Comparison of ENCODE assay signal across 7 cellular contexts in genomic region chr1:162495531-162496233, GRCh38. TPM values are rescaled to one million over a fixed set of nuclear protein-coding genes. Genes with fewer than 3 reads are reported as not detected.
DNase-seq lines count a peak whose midpoint lies in the region; ATAC-seq lines count a peak whose summit lies in the region.
"Not testable (repeated sequence)": the region's sequence is repeated elsewhere in the genome, so short reads cannot be mapped to it uniquely, and the experiment has no call there.

No MANE protein-coding gene starts in this region.

- H3K4ac ChIP-seq in neuronal stem cell (ENCODE audit: low read length): not testable (repeated sequence)

- DNase-seq in CD8-positive, alpha-beta memory T cell; activated CD4-positive, alpha-beta T cell treated with anti-CD3 and anti-CD28 coated beads for 36 hours; activated T-helper 1 cell treated with anti-CD3 and anti-CD28 coated beads, Interleukin-12 subunit alpha, Interleukin-12 subunit beta, Interleukin-2, Interleukin-4 antibody, amounts not matched to agents 30 ng/mL and 10 ng/mL and 1 ng/mL, durations not matched to agents 14 hours and 24 hours and 36 hours (ENCODE audit: low spot score); effector memory CD8-positive, alpha-beta T cell; natural killer cell treated with Interleukin-12 subunit alpha and Interleukin-12 subunit beta and Interleukin-15 and Interleukin-18, amount 100 ng/mL, for 72 hours (ENCODE audit: low spot score); neuronal stem cell (ENCODE audit: low spot score): not testable (repeated sequence)

- peaks cover 33 to 36% (median 33%) of the 10 kb centered on the region in 3 donors for H3K4me1 Mint-ChIP-seq in CD8-positive, alpha-beta memory T cell
- H3K4me1 Mint-ChIP-seq in activated CD4-positive, alpha-beta T cell treated with anti-CD3 and anti-CD28 coated beads for 36 hours: peaks cover 30% of the 10 kb centered on the region
- peaks cover 29% of the 10 kb centered on the region for H3K4me1 Mint-ChIP-seq in activated T-helper 1 cell treated with anti-CD3 and anti-CD28 coated beads, Interleukin-12 subunit alpha, Interleukin-12 subunit beta, Interleukin-2, Interleukin-4 antibody, amounts not matched to agents 30 ng/mL and 10 ng/mL and 1 ng/mL, durations not matched to agents 14 hours and 24 hours and 36 hours (ENCODE audit: low read depth)
- H3K4me1 Mint-ChIP-seq in activated naive CD4-positive, alpha-beta T cell treated with anti-CD3 and anti-CD28 coated beads, Interleukin-2, amount 50 U/mL, for 24 hours: peaks cover 31% of the 10 kb centered on the region
- peaks cover 12 to 25% of the 10 kb centered on the region in 2 donors for H3K4me1 Mint-ChIP-seq in effector memory CD8-positive, alpha-beta T cell (ENCODE audit: low read depth in 2 of 2)
- H3K4me1 Mint-ChIP-seq in natural killer cell treated with Interleukin-12 subunit alpha and Interleukin-12 subunit beta and Interleukin-15 and Interleukin-18, amount 100 ng/mL, for 72 hours (ENCODE audit: low read depth in 2 of 2): peaks cover 9 to 18% of the 10 kb centered on the region in 2 donors

- H3K4me1 ChIP-seq in CD8-positive, alpha-beta memory T cell (ENCODE audit: insufficient read depth, low read length): peaks cover 24% of the 10 kb centered on the region
- not testable (repeated sequence) for H3K4me1 ChIP-seq in neuronal stem cell (ENCODE audit: control insufficient read depth in 2 of 2, insufficient read depth in 1 of 2, low read depth in 1 of 2, low read length in 2 of 2)

- H2AFZ ChIP-seq in neuronal stem cell (ENCODE audit: low read length): peak overlapping the region; percentile 44

- not testable (repeated sequence) for H4K8ac ChIP-seq in neuronal stem cell (ENCODE audit: low read depth, low read length)

- no CpG with 5 or more reads among the region's 6 CpGs for WGBS in neuronal stem cell (ENCODE audit: extremely low coverage in 2 of 2, insufficient read length in 2 of 2, insufficient replicate concordance in 1 of 2), 2 donors

- POLR2A ChIA-PET in CD8-positive, alpha-beta memory T cell (lab: Charles Lee); activated CD4-positive, alpha-beta T cell treated with anti-CD3 and anti-CD28 coated beads for 36 hours (lab: Charles Lee): not testable (repeated sequence)

- not testable (repeated sequence) for H3K27me3 ChIP-seq in CD8-positive, alpha-beta memory T cell (ENCODE audit: insufficient read depth, low read length, poor library complexity, severe bottlenecking); neuronal stem cell (ENCODE audit: control insufficient read depth in 3 of 3, insufficient read depth in 3 of 3, low read depth in 1 of 3, low read length in 3 of 3)

- not testable (repeated sequence) for H3K27me3 Mint-ChIP-seq in CD8-positive, alpha-beta memory T cell; activated CD4-positive, alpha-beta T cell treated with anti-CD3 and anti-CD28 coated beads for 36 hours; activated T-helper 1 cell treated with anti-CD3 and anti-CD28 coated beads, Interleukin-12 subunit alpha, Interleukin-12 subunit beta, Interleukin-2, Interleukin-4 antibody, amounts not matched to agents 30 ng/mL and 10 ng/mL and 1 ng/mL, durations not matched to agents 14 hours and 24 hours and 36 hours (ENCODE audit: insufficient read depth); activated naive CD4-positive, alpha-beta T cell treated with anti-CD3 and anti-CD28 coated beads, Interleukin-2, amount 50 U/mL, for 24 hours; effector memory CD8-positive, alpha-beta T cell; natural killer cell treated with Interleukin-12 subunit alpha and Interleukin-12 subunit beta and Interleukin-15 and Interleukin-18, amount 100 ng/mL, for 72 hours

- not testable (repeated sequence) for H3K9ac ChIP-seq in neuronal stem cell (ENCODE audit: low read depth, low read length, poor library complexity)

- H3K9me3 Mint-ChIP-seq in CD8-positive, alpha-beta memory T cell; activated CD4-positive, alpha-beta T cell treated with anti-CD3 and anti-CD28 coated beads for 36 hours (ENCODE audit: low read depth); activated T-helper 1 cell treated with anti-CD3 and anti-CD28 coated beads, Interleukin-12 subunit alpha, Interleukin-12 subunit beta, Interleukin-2, Interleukin-4 antibody, amounts not matched to agents 30 ng/mL and 10 ng/mL and 1 ng/mL, durations not matched to agents 14 hours and 24 hours and 36 hours; activated naive CD4-positive, alpha-beta T cell treated with anti-CD3 and anti-CD28 coated beads, Interleukin-2, amount 50 U/mL, for 24 hours; effector memory CD8-positive, alpha-beta T cell; natural killer cell treated with Interleukin-12 subunit alpha and Interleukin-12 subunit beta and Interleukin-15 and Interleukin-18, amount 100 ng/mL, for 72 hours: not testable (repeated sequence)

- CTCF ChIA-PET in CD8-positive, alpha-beta memory T cell (lab: Charles Lee); activated CD4-positive, alpha-beta T cell treated with anti-CD3 and anti-CD28 coated beads for 36 hours (lab: Charles Lee): not testable (repeated sequence)

- not testable (repeated sequence) for H3K79me1 ChIP-seq in neuronal stem cell (ENCODE audit: low read depth, low read length)

- H2BK15ac ChIP-seq in neuronal stem cell (ENCODE audit: low read length): not testable (repeated sequence)

- peaks cover 4 to 20% (median 6%) of the 10 kb centered on the region in 3 donors for H3K36me3 Mint-ChIP-seq in CD8-positive, alpha-beta memory T cell
- H3K36me3 Mint-ChIP-seq in activated CD4-positive, alpha-beta T cell treated with anti-CD3 and anti-CD28 coated beads for 36 hours (ENCODE audit: low read depth): peaks cover 11% of the 10 kb centered on the region
- H3K36me3 Mint-ChIP-seq in activated T-helper 1 cell treated with anti-CD3 and anti-CD28 coated beads, Interleukin-12 subunit alpha, Interleukin-12 subunit beta, Interleukin-2, Interleukin-4 antibody, amounts not matched to agents 30 ng/mL and 10 ng/mL and 1 ng/mL, durations not matched to agents 14 hours and 24 hours and 36 hours (ENCODE audit: low read depth): peaks cover 13% of the 10 kb centered on the region
- not testable (repeated sequence) for H3K36me3 Mint-ChIP-seq in activated naive CD4-positive, alpha-beta T cell treated with anti-CD3 and anti-CD28 coated beads, Interleukin-2, amount 50 U/mL, for 24 hours; natural killer cell treated with Interleukin-12 subunit alpha and Interleukin-12 subunit beta and Interleukin-15 and Interleukin-18, amount 100 ng/mL, for 72 hours
- H3K36me3 Mint-ChIP-seq in effector memory CD8-positive, alpha-beta T cell (ENCODE audit: insufficient read depth): peaks cover 18% of the 10 kb centered on the region

- intact Hi-C loops in activated CD4-positive, alpha-beta T cell treated with anti-CD3 and anti-CD28 coated beads for 36 hours (cut with DNase I, micrococcal nuclease): loop anchor here (2.0 to 10.0 kb wide), 6 partner anchors 289 to 728 kb away; partner anchors contain the start of genes ATF6 (in 1 of the 2), HSD17B7 (in 1 of the 2) and NOS1AP (in 1 of the 2)
- intact Hi-C loops in activated T-helper 1 cell treated with anti-CD3 and anti-CD28 coated beads, Interleukin-12 subunit alpha, Interleukin-12 subunit beta, Interleukin-2, Interleukin-4 antibody, amounts not matched to agents 30 ng/mL and 10 ng/mL and 1 ng/mL, durations not matched to agents 14 hours and 24 hours and 36 hours (cut with micrococcal nuclease): loop anchor here (2.0 to 5.0 kb wide), 2 partner anchors 297 to 825 kb away; partner anchors contain the start of genes HSD17B7 and NUF2

- peak overlapping the region in 3 of 7 donors; percentile 54 to 91 (median 71) for H3K4me3 Mint-ChIP-seq in CD8-positive, alpha-beta memory T cell
- H3K4me3 Mint-ChIP-seq in activated CD4-positive, alpha-beta T cell treated with anti-CD3 and anti-CD28 coated beads for 36 hours; activated T-helper 1 cell treated with anti-CD3 and anti-CD28 coated beads, Interleukin-12 subunit alpha, Interleukin-12 subunit beta, Interleukin-2, Interleukin-4 antibody, amounts not matched to agents 30 ng/mL and 10 ng/mL and 1 ng/mL, durations not matched to agents 14 hours and 24 hours and 36 hours: not testable (repeated sequence)
- peak overlapping the region; percentile 19 for H3K4me3 Mint-ChIP-seq in activated naive CD4-positive, alpha-beta T cell treated with anti-CD3 and anti-CD28 coated beads, Interleukin-2, amount 50 U/mL, for 24 hours
- peak overlapping the region; percentile 44 to 54 for H3K4me3 Mint-ChIP-seq in effector memory CD8-positive, alpha-beta T cell
- H3K4me3 Mint-ChIP-seq in natural killer cell treated with Interleukin-12 subunit alpha and Interleukin-12 subunit beta and Interleukin-15 and Interleukin-18, amount 100 ng/mL, for 72 hours: peak overlapping the region; percentile 6

- not testable (repeated sequence) for H4K91ac ChIP-seq in neuronal stem cell (ENCODE audit: low read depth, low read length, poor library complexity)

- H2AK5ac ChIP-seq in neuronal stem cell (ENCODE audit: low read depth, low read length): not testable (repeated sequence)

- H3K4me2 ChIP-seq in neuronal stem cell (ENCODE audit: insufficient read depth, low read length, poor library complexity, severe bottlenecking): not testable (repeated sequence)

- H3K36me3 ChIP-seq in CD8-positive, alpha-beta memory T cell (ENCODE audit: insufficient read depth, low read length): not testable (repeated sequence)
- peaks cover 2 to 12% of the 10 kb centered on the region in 2 donors for H3K36me3 ChIP-seq in neuronal stem cell (replicated peaks in 1 of 2; ENCODE audit: control insufficient read depth in 2 of 2, insufficient read depth in 2 of 2, low read length in 2 of 2)

- peak overlapping the region in 6 of 8 donors; percentile 1 to 88 (median 34) for H3K27ac Mint-ChIP-seq in CD8-positive, alpha-beta memory T cell
- H3K27ac Mint-ChIP-seq in activated CD4-positive, alpha-beta T cell treated with anti-CD3 and anti-CD28 coated beads for 36 hours: peak overlapping the region; percentile 21
- peak overlapping the region; percentile 44 for H3K27ac Mint-ChIP-seq in activated T-helper 1 cell treated with anti-CD3 and anti-CD28 coated beads, Interleukin-12 subunit alpha, Interleukin-12 subunit beta, Interleukin-2, Interleukin-4 antibody, amounts not matched to agents 30 ng/mL and 10 ng/mL and 1 ng/mL, durations not matched to agents 14 hours and 24 hours and 36 hours
- H3K27ac Mint-ChIP-seq in activated naive CD4-positive, alpha-beta T cell treated with anti-CD3 and anti-CD28 coated beads, Interleukin-2, amount 50 U/mL, for 24 hours: peak overlapping the region; percentile 19
- not testable (repeated sequence) for H3K27ac Mint-ChIP-seq in effector memory CD8-positive, alpha-beta T cell
- peak overlapping the region; percentile 79 to 94 for H3K27ac Mint-ChIP-seq in natural killer cell treated with Interleukin-12 subunit alpha and Interleukin-12 subunit beta and Interleukin-15 and Interleukin-18, amount 100 ng/mL, for 72 hours

- not testable (repeated sequence) for H3K4me3 ChIP-seq in CD8-positive, alpha-beta memory T cell (ENCODE audit: low read length); neuronal stem cell (ENCODE audit: low read length in 2 of 2)

- not testable (repeated sequence) for H3K27ac ChIP-seq in CD8-positive, alpha-beta memory T cell (ENCODE audit: low read depth, low read length); neuronal stem cell (replicated peaks; ENCODE audit: low read length)

- not testable (repeated sequence) for H3K9me3 ChIP-seq in CD8-positive, alpha-beta memory T cell (ENCODE audit: low read length); neuronal stem cell (replicated peaks in 1 of 2; ENCODE audit: control insufficient read depth in 2 of 2, insufficient read depth in 1 of 2, low read depth in 1 of 2, low read length in 2 of 2)

- not testable (repeated sequence) for H2BK12ac ChIP-seq in neuronal stem cell (ENCODE audit: low read length)

- H3K14ac ChIP-seq in neuronal stem cell (ENCODE audit: low read length): not testable (repeated sequence)

- H3K23ac ChIP-seq in neuronal stem cell (ENCODE audit: low read depth, low read length, poor library complexity): not testable (repeated sequence)

- ATAC-seq in activated CD4-positive, alpha-beta T cell treated with anti-CD3 and anti-CD28 coated beads for 36 hours; effector memory CD8-positive, alpha-beta T cell (replicated peaks); natural killer cell treated with Interleukin-12 subunit alpha and Interleukin-12 subunit beta and Interleukin-15 and Interleukin-18, amount 100 ng/mL, for 72 hours: not testable (repeated sequence)

- H2BK5ac ChIP-seq in neuronal stem cell (ENCODE audit: low read length): not testable (repeated sequence)

- not testable (repeated sequence) for H3K18ac ChIP-seq in neuronal stem cell (ENCODE audit: low read length)

- H2BK120ac ChIP-seq in neuronal stem cell (ENCODE audit: low read depth, low read length): not testable (repeated sequence)

RNA-seq across cellular contexts. Expression of gene UHMK1, which starts 1.9 kb away (rescaled TPM):
- 10 to 100 TPM; 67.7 to 67.9 TPM for total RNA-seq in CD8-positive, alpha-beta memory T cell
- 54.3 TPM for polyA plus RNA-seq in CD8-positive, alpha-beta memory T cell
- 10 to 100 TPM; 35.1 to 48.1 TPM for total RNA-seq in activated CD4-positive, alpha-beta T cell treated with anti-CD3 and anti-CD28 coated beads for 36 hours
- total RNA-seq in activated T-helper 1 cell treated with anti-CD3 and anti-CD28 coated beads, Interleukin-12 subunit alpha, Interleukin-12 subunit beta, Interleukin-2, Interleukin-4 antibody, amounts not matched to agents 30 ng/mL and 10 ng/mL and 1 ng/mL, durations not matched to agents 14 hours and 24 hours and 36 hours: 59.6 and 61.6 TPM in 2 replicates
- 10 to 100 TPM; 63.2 to 78.9 TPM for total RNA-seq in natural killer cell treated with Interleukin-12 subunit alpha and Interleukin-12 subunit beta and Interleukin-15 and Interleukin-18, amount 100 ng/mL, for 72 hours
- 9.4 TPM for polyA plus RNA-seq in neuronal stem cell (2013, experiment 1 of 2)
- 9.8 TPM for polyA plus RNA-seq in neuronal stem cell (2013, experiment 2 of 2)
